ENCODE assay signal across 8 cellular contexts in the genomic region with DNA sequence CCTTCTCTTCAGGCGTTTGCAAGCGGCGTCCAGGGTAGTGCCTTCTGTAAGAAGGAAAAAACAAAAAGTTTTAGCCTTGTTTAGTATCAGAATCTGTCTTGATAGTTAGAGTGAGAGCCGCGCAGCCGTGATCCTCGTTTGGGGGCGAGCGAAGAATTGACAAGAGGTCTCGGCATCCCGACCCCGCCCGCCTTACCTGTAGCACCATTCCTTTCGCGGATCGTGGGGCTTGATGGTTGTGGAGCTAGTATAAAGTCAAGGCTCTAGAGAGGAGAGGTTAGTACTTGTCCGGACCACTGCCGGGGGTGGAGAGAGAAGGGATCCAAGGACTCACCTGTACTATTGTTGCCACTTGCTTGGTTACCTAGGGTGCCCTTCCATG.
DNase-seq lines count a peak whose midpoint lies in the region; ATAC-seq lines count a peak whose summit lies in the region.

No MANE protein-coding gene starts in this region.

- H3K36me3 Mint-ChIP-seq in activated T-cell treated with anti-CD3 and anti-CD28 coated beads, Interleukin-2, amount 50 U/mL, for 24 hours (ENCODE audit: low read depth) = peaks cover 57% of the 10 kb centered on the region

- H3K4me3 Mint-ChIP-seq in activated T-cell treated with anti-CD3 and anti-CD28 coated beads, Interleukin-2, amount 50 U/mL, for 24 hours = peak overlapping the region; percentile 97

- H3K9me3 ChIP-seq in BLaER1 = no peaks in the 10 kb centered on the region

- H3K9ac ChIP-seq in BLaER1 = peak overlapping the region; percentile 85

- peaks cover 54% of the 10 kb centered on the region for H3K4me1 Mint-ChIP-seq in activated T-cell treated with anti-CD3 and anti-CD28 coated beads, Interleukin-2, amount 50 U/mL, for 24 hours (ENCODE audit: low read depth)

- H3K36me3 ChIP-seq in BLaER1 = peaks cover 5% of the 10 kb centered on the region; the same call in 1 of the 2 replicates

- H4K20me1 ChIP-seq in BLaER1 = 0 out of 2 replicates have a peak, but pooled peaks cover 8% of the 10 kb centered on the region

- H3K4me1 ChIP-seq in BLaER1 = peaks cover 24% of the 10 kb centered on the region

- ATAC-seq in GM21526 (IDR thresholded peaks at IDR 0.05; ENCODE audit: low FRiP score, unreplicated experiment) = peak; percentile 6

- DNase-seq in NCI-H1417 treated with DMSO at 0.1 percent for 48 hours (lab: John Stamatoyannopoulos, UW) (peak; percentile 34), germinal center (ENCODE audit: low spot score) (peak; percentile 3), pons (ENCODE audit: low spot score) (peak; percentile 18), NCI-H1048 (lab: John Stamatoyannopoulos, UW) (no peak), SKM-1 (lab: John Stamatoyannopoulos, UW; ENCODE audit: unreplicated experiment) (no peak)
- DNase-seq in activated T-cell treated with anti-CD3 and anti-CD28 coated beads, Interleukin-2, amount 50 U/mL, for 24 hours = no peak

- H3K27me3 ChIP-seq in BLaER1 = no peaks in the 10 kb centered on the region

- no peaks in the 10 kb centered on the region for H3K9me3 Mint-ChIP-seq in activated T-cell treated with anti-CD3 and anti-CD28 coated beads, Interleukin-2, amount 50 U/mL, for 24 hours

- peak overlapping the region; percentile 94 for H3K4me2 ChIP-seq in BLaER1

- peak overlapping the region; percentile 97 for H3K27ac Mint-ChIP-seq in activated T-cell treated with anti-CD3 and anti-CD28 coated beads, Interleukin-2, amount 50 U/mL, for 24 hours

- H3K4me3 ChIP-seq in BLaER1 = peak overlapping the region; percentile 91

- H3K27me3 Mint-ChIP-seq in activated T-cell treated with anti-CD3 and anti-CD28 coated beads, Interleukin-2, amount 50 U/mL, for 24 hours = no peaks in the 10 kb centered on the region

- peak overlapping the region; percentile 71 for H3K27ac ChIP-seq in BLaER1

Comparison
In these comparisons a context has a peak if more than half of its experiments do, and no peak if none do; other contexts are left out.
1. DNase-seq: peak in NCI-H1417 treated with DMSO at 0.1 percent for 48 hours (single experiment), germinal center (single experiment) and pons (single experiment); none in activated T-cell treated with anti-CD3 and anti-CD28 coated beads, Interleukin-2, amount 50 U/mL, for 24 hours (single experiment), NCI-H1048 (single experiment) and SKM-1 (single experiment).